8 cellular contexts compared by ENCODE assay signal in genomic region chr6:158002951-158003853, GRCh38. TPM values are rescaled to one million over a fixed set of nuclear protein-coding genes. Genes with fewer than 3 reads are reported as not detected.
DNase-seq lines count a peak whose midpoint lies in the region; ATAC-seq and TF ChIP-seq lines count a peak whose summit lies in the region.

No MANE protein-coding gene starts in this region.

- no peaks in the 10 kb centered on the region for H3K27me3 ChIP-seq in CD4-positive, alpha-beta T cell (ENCODE audit: control insufficient read depth, insufficient read depth, low read length)
- H3K27me3 ChIP-seq in ectodermal cell (ENCODE audit: control insufficient read depth, insufficient read depth, low read length, poor library complexity, severe bottlenecking) (no peaks in the 10 kb centered on the region), muscle layer of duodenum (ENCODE audit: low read depth, low read length) (no peaks in the 10 kb centered on the region), uterus (no peaks in the 10 kb centered on the region)

- no peaks in the 10 kb centered on the region for H3K9me3 Mint-ChIP-seq in CD4-positive, alpha-beta T cell

- peak overlapping the region; percentile 77 for H3K27ac Mint-ChIP-seq in CD4-positive, alpha-beta T cell

- CTCF ChIA-PET in CD4-positive, alpha-beta T cell (lab: Charles Lee), result interaction anchor here (1.7 kb wide), 1 partner anchor 23 kb away, joined by 4 read pairs; no protein-coding TSS in a partner anchor

- peaks cover 15% of the 10 kb centered on the region for H3K36me3 Mint-ChIP-seq in CD4-positive, alpha-beta T cell (ENCODE audit: low read depth)

- no peaks in the 10 kb centered on the region for H3K27me3 Mint-ChIP-seq in CD4-positive, alpha-beta T cell

- H3K4me3 Mint-ChIP-seq in CD4-positive, alpha-beta T cell, result no peak overlapping the region

- H3K4me3 ChIP-seq in ectodermal cell (ENCODE audit: insufficient read depth, low read depth, low read length) (no peak overlapping the region), muscle layer of duodenum (ENCODE audit: low read depth in 1 of 2, low read length in 2 of 2) (no peak overlapping the region), uterus (no peak overlapping the region)

- no peak for DNase-seq in CD4-positive, alpha-beta T cell
- DNase-seq in RPMI7951 (ENCODE audit: low read depth) (peak; percentile 97), uterus (peak; percentile 74 to 80), NCI-H748 (lab: John Stamatoyannopoulos, UW; ENCODE audit: unreplicated experiment) (no peak), cerebellar cortex (ENCODE audit: low spot score) (no peak)

- H3K27ac ChIP-seq in CD4-positive, alpha-beta T cell (ENCODE audit: low read depth, low read length), result no peak overlapping the region
- H3K27ac ChIP-seq in ectodermal cell (ENCODE audit: insufficient read depth, low read depth, low read length, poor library complexity, severe bottlenecking) (peak overlapping the region; percentile 92), muscle layer of duodenum (ENCODE audit: low read length) (peak overlapping the region; percentile 80), uterus (peak overlapping the region; percentile 88 to 97)

- H3K9me3 ChIP-seq in CD4-positive, alpha-beta T cell (ENCODE audit: control insufficient read depth, low read length), result no peaks in the 10 kb centered on the region
- no peaks in the 10 kb centered on the region for H3K9me3 ChIP-seq in ectodermal cell (ENCODE audit: control insufficient read depth, low read length)
- no peaks in the 10 kb centered on the region for H3K9me3 ChIP-seq in muscle layer of duodenum (ENCODE audit: control insufficient read depth in 1 of 2, low read length in 2 of 2)
- no peaks in the 10 kb centered on the region for H3K9me3 ChIP-seq in uterus

- H3K36me3 ChIP-seq in ectodermal cell (ENCODE audit: control insufficient read depth, insufficient read depth, low read length) (no peaks in the 10 kb centered on the region), muscle layer of duodenum (ENCODE audit: control insufficient read depth in 1 of 2, insufficient read depth in 2 of 2, low read length in 2 of 2) (peaks cover 0 to 10% of the 10 kb centered on the region in 2 donors), uterus (no peaks in the 10 kb centered on the region)

- WGBS in ectodermal cell, 2 experiments, result 76 to 81% methylated on average over 15 of the region's 15 CpGs

- peak; percentile 60 for ATAC-seq in CD4-positive, alpha-beta T cell (ENCODE audit: poor library complexity)
- ATAC-seq in GM21825 (IDR thresholded peaks at IDR 0.05; ENCODE audit: unreplicated experiment), result no peak

- POLR2A ChIA-PET in CD4-positive, alpha-beta T cell (lab: Charles Lee), result interaction anchor here (0.9 to 1.4 kb wide), 4 partner anchors 9 to 55 kb away, joined by 3 to 5 read pairs (median 4); no protein-coding TSS in a partner anchor

- TF ChIP-seq POLR2A in uterus (IDR thresholded peaks at IDR 0.05), result peak in 1 of 2 donors; percentile 44

- intact Hi-C loops in CD4-positive, alpha-beta T cell (cut with DNase I, micrococcal nuclease), result no loop called here
- intact Hi-C loops in uterus (cut with DNase I; ENCODE audit: low total_unique reads), result no loop called here

- H3K4me1 Mint-ChIP-seq in CD4-positive, alpha-beta T cell (ENCODE audit: low read depth), result peaks cover 78% of the 10 kb centered on the region

- H3K4me1 ChIP-seq in ectodermal cell (ENCODE audit: control insufficient read depth, insufficient read depth, low read length) (peaks cover 8% of the 10 kb centered on the region), muscle layer of duodenum (ENCODE audit: control insufficient read depth in 1 of 2, insufficient read depth in 2 of 2, low read length in 2 of 2) (peaks cover 23 to 29% of the 10 kb centered on the region in 2 donors), uterus (peaks cover 11 to 18% of the 10 kb centered on the region in 2 donors)

- no peak for TF ChIP-seq CTCF in CD4-positive, alpha-beta T cell (IDR thresholded peaks at IDR 0.05)
- TF ChIP-seq CTCF in uterus (IDR thresholded peaks at IDR 0.05), result no peak

RNA-seq across cellular contexts. Expression of gene SYNJ2, which starts 21.5 kb away (rescaled TPM):
- total RNA-seq in CD4-positive, alpha-beta T cell, result 10 to 100 TPM; 34.6 to 38.0 TPM
- total RNA-seq in RPMI7951 (2014; rRNA removed; shearing (Covaris generic)), result 47.8 and 50.3 TPM in 2 replicates
- 3.5 TPM for polyA plus RNA-seq in ectodermal cell (2013, experiment 1 of 4)
- polyA plus RNA-seq in ectodermal cell (2013, experiment 2 of 4), result 4.6 TPM
- 3.0 TPM for polyA plus RNA-seq in ectodermal cell (2013, experiment 3 of 4)
- 2.8 TPM for polyA plus RNA-seq in ectodermal cell (2013, experiment 4 of 4)
- total RNA-seq in uterus, result 10 to 100 TPM in 2 of 4 donors, 1 to 10 TPM in 2; 9.5 to 32.2 (median 13.5) TPM

Comparison
In these comparisons a context has a peak if more than half of its experiments do, and no peak if none do; other contexts are left out.
1. DNase-seq: peak in RPMI7951 (single experiment) and uterus (2 of 2); none in CD4-positive, alpha-beta T cell (0 of 10), NCI-H748 (single experiment) and cerebellar cortex (single experiment).